Comparison of ENCODE assay signal across 9 cellular contexts in the genomic region with DNA sequence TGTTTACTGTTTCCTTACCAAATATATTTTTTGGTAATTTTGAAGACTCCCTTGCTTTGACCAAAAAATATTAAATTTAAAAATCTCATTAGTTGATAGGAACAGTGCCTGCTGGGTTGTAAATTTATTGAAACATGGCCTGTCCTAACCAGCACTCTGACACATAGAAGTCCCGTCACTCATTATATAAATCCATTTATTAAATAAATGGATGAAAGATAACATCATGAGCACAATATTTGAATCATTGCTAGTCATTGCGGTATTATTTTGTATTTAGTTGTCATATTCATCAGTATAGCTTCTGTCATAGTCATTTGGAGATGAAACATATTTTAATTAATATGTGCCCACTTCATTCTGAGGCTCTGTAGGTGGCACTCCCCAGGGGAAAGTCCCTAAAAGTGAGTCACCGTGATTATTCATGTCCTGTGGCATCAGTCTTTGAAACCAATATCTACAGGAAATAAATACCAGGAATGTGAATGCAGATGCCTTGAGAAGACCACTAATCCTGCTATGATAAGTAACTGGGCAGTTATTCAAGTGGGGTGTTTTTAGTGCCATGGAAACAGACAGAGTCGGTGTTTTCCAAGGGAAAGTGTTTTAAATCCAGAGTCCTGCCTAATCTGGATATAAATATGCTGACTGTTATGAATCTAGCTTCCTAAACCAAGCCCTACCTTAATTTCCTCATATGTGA.
DNase-seq lines count a peak whose midpoint lies in the region; ATAC-seq and TF ChIP-seq lines count a peak whose summit lies in the region.
"Had no signal": no experiment of that assay in that cellular context is flagged by ENCODE, and none has a peak within 500 bp of the region (broad histone marks: within the 10 kb centered on the region; RNA-seq: fewer than 3 reads in every experiment).

No MANE protein-coding gene starts in this region.

- TF ChIP-seq CTCF in dorsolateral prefrontal cortex (IDR thresholded peaks at IDR 0.05 in 54 of 56, conservative IDR thresholded peaks at IDR 0.05 in 2 of 56; ENCODE audit: low read depth in 1 of 56, partially characterized antibody in 56 of 56) = no peak

- DNase-seq in activated CD4-positive, alpha-beta T cell treated with anti-CD3 and anti-CD28 coated beads for 24 hours (ENCODE audit: low read depth in 2 of 2) = peak; percentile 13 to 52
- no peak for DNase-seq in activated CD4-positive, alpha-beta T cell treated with anti-CD3 and anti-CD28 coated beads for 1 hour
- DNase-seq in fibroblast of peridontal ligament (ENCODE audit: extremely low read depth) = peak; percentile 92
- peak; percentile 18 to 39 for DNase-seq in stimulated activated CD4-positive, alpha-beta T cell treated with anti-CD3 and anti-CD28 coated beads, Interleukin-15, amount 100 ng/mL, for 48 hours (ENCODE audit: low read depth in 2 of 2)
- DNase-seq in dorsolateral prefrontal cortex = no peak
- DNase-seq in GF-D8 (lab: John Stamatoyannopoulos, UW) = no peak

- peaks cover 0 to 4% (median 0%) of the 10 kb centered on the region in 45 donors for H3K27me3 ChIP-seq in dorsolateral prefrontal cortex

- peak; percentile 85 to 86 for ATAC-seq in activated CD4-positive, CD25-positive, alpha-beta regulatory T cell treated with anti-CD3 and anti-CD28 coated beads, Interleukin-2, amount 50 U/mL, for 24 hours
- no peak for ATAC-seq in GM18858 (IDR thresholded peaks at IDR 0.05; ENCODE audit: unreplicated experiment)

- H3K27ac ChIP-seq in dorsolateral prefrontal cortex = no peak overlapping the region
- H3K27ac ChIP-seq: C4-2B had no signal

- intact Hi-C loops in dorsolateral prefrontal cortex (cut with DNase I) = loop anchor here (5.0 to 10.0 kb wide), 6 partner anchors 103 to 635 kb away; a partner anchor contains a TSS

- peak overlapping the region in 2 of 59 donors; percentile 6 to 9 for H3K4me3 ChIP-seq in dorsolateral prefrontal cortex

Comparison
In these comparisons a context has a peak if more than half of its experiments do, and no peak if none do; other contexts are left out.
1. DNase-seq: peak in activated CD4-positive, alpha-beta T cell treated with anti-CD3 and anti-CD28 coated beads for 24 hours (2 of 2), fibroblast of peridontal ligament (single experiment) and stimulated activated CD4-positive, alpha-beta T cell treated with anti-CD3 and anti-CD28 coated beads, Interleukin-15, amount 100 ng/mL, for 48 hours (2 of 2); none in activated CD4-positive, alpha-beta T cell treated with anti-CD3 and anti-CD28 coated beads for 1 hour (single experiment), dorsolateral prefrontal cortex (0 of 10) and GF-D8 (single experiment).